13 cellular contexts compared by ENCODE assay signal in the genomic region with DNA sequence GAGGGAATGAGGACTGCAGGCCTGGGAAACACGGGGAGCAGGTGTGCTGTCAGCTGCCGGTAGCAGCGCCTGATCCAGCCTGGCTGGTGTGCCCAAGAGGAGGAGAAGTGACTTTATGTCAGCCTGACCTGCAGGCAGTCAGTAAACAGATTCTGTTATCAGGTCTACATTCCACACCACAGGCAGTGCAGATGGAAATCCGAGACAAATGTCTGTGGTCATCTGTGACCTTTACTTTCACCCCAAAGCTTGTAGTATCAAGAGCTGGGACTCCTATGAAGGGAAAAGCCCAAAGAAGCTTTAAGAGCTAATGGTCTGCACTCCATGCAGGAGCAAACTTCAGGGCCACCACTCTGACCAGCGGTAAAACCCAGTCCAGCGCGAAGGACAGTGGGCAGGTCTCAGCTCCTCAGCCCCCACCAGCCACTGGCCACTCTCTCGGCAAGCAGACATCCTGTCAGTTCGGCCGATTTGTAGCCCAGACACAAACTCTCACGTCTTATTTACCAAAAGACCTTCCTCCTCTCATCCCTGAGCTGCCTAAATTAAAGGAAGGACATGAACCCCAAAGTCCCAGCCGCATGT. TPM values are rescaled to one million over a fixed set of nuclear protein-coding genes. Genes with fewer than 3 reads are reported as not detected.
DNase-seq lines count a peak whose midpoint lies in the region; ATAC-seq, FAIRE-seq and TF ChIP-seq lines count a peak whose summit lies in the region.
"Had no signal": no experiment of that assay in that cellular context is flagged by ENCODE, and none has a peak within 500 bp of the region (broad histone marks: within the 10 kb centered on the region; RNA-seq: fewer than 3 reads in every experiment).

No MANE protein-coding gene starts in this region.

- peaks cover 21% of the 10 kb centered on the region for H3K36me3 Mint-ChIP-seq in CD4-positive, CD25-positive, alpha-beta regulatory T cell
- H3K36me3 Mint-ChIP-seq in nephron (ENCODE audit: low read depth): peaks cover 8% of the 10 kb centered on the region
- peaks cover 0 to 28% (median 3%) of the 10 kb centered on the region in 3 donors for H3K36me3 Mint-ChIP-seq in CD8-positive, alpha-beta memory T cell

- no peak overlapping the region for H3K18ac ChIP-seq in H1 (ENCODE audit: extremely low read depth, low read length)

- no peak overlapping the region for H3K9ac ChIP-seq in H1 (replicated peaks in 1 of 4; ENCODE audit: extremely low read depth in 1 of 4, low read depth in 3 of 4, low read length in 3 of 4)

- TF ChIP-seq CTCF in H1 (IDR thresholded peaks at IDR 0.05; ENCODE audit: control extremely low read depth in 1 of 3, insufficient read depth in 1 of 3, low read depth in 1 of 3, low read length in 3 of 3) (no peak), nephron (IDR thresholded peaks at IDR 0.05; ENCODE audit: unreplicated experiment in 3 of 3) (no peak)

- CTCF ChIA-PET in H1 (lab: Charles Lee; ENCODE audit: partially characterized antibody): interaction anchor here (0.9 to 3.6 kb wide), 4 partner anchors 10 to 63 kb away, joined by 3 to 16 read pairs (median 4); no protein-coding TSS in a partner anchor
- CTCF ChIA-PET in CD8-positive, alpha-beta memory T cell (lab: Charles Lee): no interaction called here

- no peak overlapping the region for H3K4ac ChIP-seq in H1 (replicated peaks; ENCODE audit: insufficient read length, low read depth, low read length)

- no peaks in the 10 kb centered on the region for H3K27me3 Mint-ChIP-seq in CD4-positive, CD25-positive, alpha-beta regulatory T cell
- H3K27me3 Mint-ChIP-seq in nephron (ENCODE audit: low read depth): no peaks in the 10 kb centered on the region
- H3K27me3 Mint-ChIP-seq in CD8-positive, alpha-beta memory T cell: no peaks in the 10 kb centered on the region

- H4K5ac ChIP-seq in H1 (ENCODE audit: insufficient read length, low read depth, low read length): no peak overlapping the region

- ATAC-seq in CD4-positive, CD25-positive, alpha-beta regulatory T cell (ENCODE audit: low read depth in 2 of 2): no peak

- no peak overlapping the region for H2BK120ac ChIP-seq in H1 (replicated peaks; ENCODE audit: low read depth, low read length)

- no peaks in the 10 kb centered on the region for H3K36me3 ChIP-seq in CD4-positive, CD25-positive, alpha-beta regulatory T cell (ENCODE audit: control insufficient read depth, insufficient read depth, low read length)
- H3K36me3 ChIP-seq in H1 (ENCODE audit: control insufficient read depth in 2 of 4, insufficient read depth in 4 of 4, low read length in 3 of 4): no peaks in the 10 kb centered on the region
- H3K36me3 ChIP-seq in CD8-positive, alpha-beta memory T cell (ENCODE audit: insufficient read depth, low read length): no peaks in the 10 kb centered on the region
- H3K36me3 ChIP-seq: BE2C had no signal

- H3K56ac ChIP-seq in H1 (replicated peaks; ENCODE audit: insufficient read length, low read depth, low read length): no peak overlapping the region

- peak overlapping the region; percentile 45; the same call in 1 of the 2 replicates for H2BK5ac ChIP-seq in H1 (ENCODE audit: low read depth, low read length)

- no peaks in the 10 kb centered on the region for H3K23me2 ChIP-seq in H1 (ENCODE audit: low read depth, low read length)

- no peak for TF ChIP-seq RAD21 in H1 (IDR thresholded peaks at IDR 0.05 in 1 of 2, conservative IDR thresholded peaks at IDR 0.05 in 1 of 2; ENCODE audit: low read depth in 2 of 2, low read length in 2 of 2)

- H3K27ac ChIP-seq in CD4-positive, CD25-positive, alpha-beta regulatory T cell (ENCODE audit: insufficient read depth, low read length, poor library complexity, severe bottlenecking): no peak overlapping the region
- H3K27ac ChIP-seq in H1 (ENCODE audit: low read depth, low read length): no peak overlapping the region
- no peak overlapping the region for H3K27ac ChIP-seq in CD8-positive, alpha-beta memory T cell (ENCODE audit: low read depth, low read length)
- H3K27ac ChIP-seq: HL-60 had no signal

- H3K4me2 ChIP-seq in H1 (ENCODE audit: insufficient read depth in 1 of 2, low read depth in 2 of 2, low read length in 2 of 2): no peak overlapping the region

- no peak overlapping the region for H2BK15ac ChIP-seq in H1 (ENCODE audit: low read length)

- TF ChIP-seq EP300 in H1 (IDR thresholded peaks at IDR 0.05; ENCODE audit: borderline replicate concordance in 1 of 2, low read depth in 2 of 2, low read length in 2 of 2): no peak

- no peaks in the 10 kb centered on the region for H3K27me3 ChIP-seq in CD4-positive, CD25-positive, alpha-beta regulatory T cell (ENCODE audit: control insufficient read depth, insufficient read depth, low read length)
- H3K27me3 ChIP-seq in H1 (replicated peaks in 1 of 4; ENCODE audit: control insufficient read depth in 3 of 4, extremely low read depth in 1 of 4, insufficient read depth in 3 of 4, low read length in 3 of 4): no peaks in the 10 kb centered on the region
- no peaks in the 10 kb centered on the region for H3K27me3 ChIP-seq in CD8-positive, alpha-beta memory T cell (ENCODE audit: insufficient read depth, low read length, poor library complexity, severe bottlenecking)
- H3K27me3 ChIP-seq: BE2C had no signal

- H4K91ac ChIP-seq in H1 (replicated peaks; ENCODE audit: insufficient read length, low read length): no peak overlapping the region

- no peak overlapping the region for H2AFZ ChIP-seq in H1 (ENCODE audit: low read length)

- 91% methylated on average over 12 of the region's 12 CpGs; no CpG with 5 or more reads in 1 of the 2 experiments for WGBS in H1 (ENCODE audit: extremely low coverage in 1 of 2, insufficient coverage in 1 of 2, insufficient read length in 1 of 2, insufficient replicate concordance in 2 of 2, low coverage in 1 of 2, low lambda C conversion rate in 2 of 2, missing lambda C conversion rate in 1 of 2), 2 experiments

- no peak overlapping the region for H2BK20ac ChIP-seq in H1 (ENCODE audit: low read length)

- H3K4me1 Mint-ChIP-seq in CD4-positive, CD25-positive, alpha-beta regulatory T cell: peaks cover 7 to 79% (median 42%) of the 10 kb centered on the region in 4 donors
- peaks cover 49% of the 10 kb centered on the region for H3K4me1 Mint-ChIP-seq in nephron
- peaks cover 45 to 85% (median 63%) of the 10 kb centered on the region in 3 donors for H3K4me1 Mint-ChIP-seq in CD8-positive, alpha-beta memory T cell

- peak overlapping the region in 2 of 3 donors; percentile 27 to 48 for H3K27ac Mint-ChIP-seq in CD4-positive, CD25-positive, alpha-beta regulatory T cell
- H3K27ac Mint-ChIP-seq in nephron: peak overlapping the region in 2 of 3 experiments; percentile 8 to 10
- peak overlapping the region in 3 of 8 donors; percentile 15 to 85 (median 61) for H3K27ac Mint-ChIP-seq in CD8-positive, alpha-beta memory T cell

- H3K4me3 Mint-ChIP-seq in CD4-positive, CD25-positive, alpha-beta regulatory T cell: no peak overlapping the region
- H3K4me3 Mint-ChIP-seq in nephron: no peak overlapping the region
- no peak overlapping the region for H3K4me3 Mint-ChIP-seq in CD8-positive, alpha-beta memory T cell

- no peak overlapping the region for H3K4me3 ChIP-seq in CD4-positive, CD25-positive, alpha-beta regulatory T cell (ENCODE audit: low read depth, low read length)
- H3K4me3 ChIP-seq in H1 (ENCODE audit: extremely low read depth in 1 of 4, insufficient read depth in 2 of 4, low read depth in 3 of 4, low read length in 4 of 4): no peak overlapping the region
- H3K4me3 ChIP-seq in CD8-positive, alpha-beta memory T cell (ENCODE audit: low read length): no peak overlapping the region
- H3K4me3 ChIP-seq: lung had no signal

- peaks cover 41% of the 10 kb centered on the region for H3K79me1 ChIP-seq in H1 (ENCODE audit: low read depth, low read length)

- H4K20me1 ChIP-seq in H1 (replicated peaks in 1 of 2; ENCODE audit: control insufficient read depth in 1 of 2, insufficient read depth in 2 of 2, low read length in 2 of 2): peaks cover 18 to 28% of the 10 kb centered on the region in 2 experiments

- no peak for TF ChIP-seq POLR2A in H1 (IDR thresholded peaks at IDR 0.05; ENCODE audit: control extremely low read depth in 1 of 2, low read depth in 2 of 2, low read length in 2 of 2)

- no peak overlapping the region for H3K23ac ChIP-seq in H1 (ENCODE audit: insufficient read length)

- no peak overlapping the region for H2BK12ac ChIP-seq in H1 (ENCODE audit: low read depth, low read length)

- H3K4me1 ChIP-seq in CD4-positive, CD25-positive, alpha-beta regulatory T cell (ENCODE audit: control insufficient read depth, insufficient read depth, low read length, poor library complexity, severe bottlenecking): no peaks in the 10 kb centered on the region
- peaks cover 0 to 6% (median 0%) of the 10 kb centered on the region in 4 experiments; a peak in 3 of 7 replicates for H3K4me1 ChIP-seq in H1 (replicated peaks in 1 of 4; ENCODE audit: control insufficient read depth in 3 of 4, insufficient read depth in 4 of 4, low read length in 3 of 4)
- H3K4me1 ChIP-seq in CD8-positive, alpha-beta memory T cell (ENCODE audit: insufficient read depth, low read length): peaks cover 15% of the 10 kb centered on the region

- POLR2A ChIA-PET in H1 (lab: Charles Lee; ENCODE audit: partially characterized antibody): interaction anchor here (0.6 to 1.3 kb wide), 4 partner anchors 10 to 196 kb away, joined by 3 read pairs; a partner anchor contains a TSS
- POLR2A ChIA-PET in CD8-positive, alpha-beta memory T cell (lab: Charles Lee): interaction anchor here (0.6 to 0.7 kb wide), 2 partner anchors 11 to 82 kb away, joined by 3 to 4 read pairs; no protein-coding TSS in a partner anchor

- FAIRE-seq in H1 (lab: Jason Lieb, UNC): no peak
- FAIRE-seq: TTC549 had no signal

- H2AK5ac ChIP-seq in H1 (ENCODE audit: low read depth, low read length): no peak overlapping the region; the same call in 1 of the 2 replicates

- H3K14ac ChIP-seq in H1 (ENCODE audit: insufficient read length): no peak overlapping the region

- peak overlapping the region; percentile 38; the same call in 1 of the 2 replicates for H4K8ac ChIP-seq in H1 (ENCODE audit: extremely low read depth, insufficient read depth, low read length)

- peaks cover 13 to 94% of the 10 kb centered on the region in 2 experiments for H3K79me2 ChIP-seq in H1 (ENCODE audit: control insufficient read depth in 1 of 2, insufficient read depth in 2 of 2, low read length in 2 of 2)

- H3K9me3 Mint-ChIP-seq in CD4-positive, CD25-positive, alpha-beta regulatory T cell: no peaks in the 10 kb centered on the region
- no peaks in the 10 kb centered on the region for H3K9me3 Mint-ChIP-seq in nephron
- no peaks in the 10 kb centered on the region for H3K9me3 Mint-ChIP-seq in CD8-positive, alpha-beta memory T cell

- no peak for DNase-seq in CD4-positive, CD25-positive, alpha-beta regulatory T cell
- DNase-seq in OCI-M1 (lab: John Stamatoyannopoulos, UW) (peak; percentile 75), H1 (ENCODE audit: low read depth in 1 of 2, low spot score in 2 of 2) (no peak), NCI-H524 (lab: John Stamatoyannopoulos, UW) (no peak), GM19238 (ENCODE audit: insufficient read length, low spot score) (no peak)
- no peak for DNase-seq in CD8-positive, alpha-beta memory T cell
- DNase-seq in stimulated activated CD4-positive, alpha-beta T cell treated with anti-CD3 and anti-CD28 coated beads, Interleukin-12 subunit alpha, Interleukin-12 subunit beta, amount 100 ng/mL, for 4 hours: no peak
- DNase-seq: BE2C, NCI-H1417 treated with DMSO at 0.1 percent for 48 hours had no signal

- H3K9me3 ChIP-seq in CD4-positive, CD25-positive, alpha-beta regulatory T cell (ENCODE audit: control insufficient read depth in 2 of 2, low read length in 2 of 2): no peaks in the 10 kb centered on the region
- no peaks in the 10 kb centered on the region for H3K9me3 ChIP-seq in H1 (ENCODE audit: insufficient read depth in 2 of 2, low read depth in 1 of 2, low read length in 1 of 2)
- H3K9me3 ChIP-seq in CD8-positive, alpha-beta memory T cell (ENCODE audit: low read length): no peaks in the 10 kb centered on the region
- H3K9me3 ChIP-seq: BE2C had no signal

RNA-seq across cellular contexts. Expression of a gene that starts 7.7 kb away (rescaled TPM):
- total RNA-seq in CD4-positive, CD25-positive, alpha-beta regulatory T cell: 47.8 TPM
- polyA plus RNA-seq in CD4-positive, CD25-positive, alpha-beta regulatory T cell: 1 to 10 TPM; 8.5 to 9.1 (median 8.8) TPM
- 36.6 and 37.2 TPM in 2 replicates for total RNA-seq in H1 (2021; fragmentation: NEBNext Ultra II Directional; extraction: Animal tissue kit (Norgen Biotek cat#: 25700))
- 17.6 and 22.4 TPM in 2 replicates for polyA plus RNA-seq in H1 (2011; rRNA removed)
- polyA plus RNA-seq in H1 (2011; cell fraction: cytosol; rRNA removed): 15.2 TPM
- 31.3 TPM for polyA plus RNA-seq in H1 (2011; cell fraction: nucleus; rRNA removed)
- polyA plus RNA-seq in H1 (2012, experiment 1 of 2): 29.7 to 35.7 TPM (median 31.8 TPM) in 4 replicates
- 13.3 TPM for polyA plus RNA-seq in H1 (2012, experiment 2 of 2)
- 18.0 TPM for polyA plus RNA-seq in H1 (2013, experiment 1 of 2)
- 17.5 TPM for polyA plus RNA-seq in H1 (2013, experiment 2 of 2)
- 19.7 and 27.4 TPM in 2 replicates for polyA minus RNA-seq in H1 (2011; rRNA and poly(A)+ RNA removed)
- polyA minus RNA-seq in H1 (2011; cell fraction: cytosol; rRNA and poly(A)+ RNA removed): 28.3 TPM
- 32.3 TPM for polyA minus RNA-seq in H1 (2011; cell fraction: nucleus; rRNA and poly(A)+ RNA removed)
- 10 to 100 TPM; 31.7 to 34.7 TPM for total RNA-seq in CD8-positive, alpha-beta memory T cell
- polyA plus RNA-seq in CD8-positive, alpha-beta memory T cell: 12.1 TPM

RNA-seq across cellular contexts. Expression of a gene that starts 31.9 kb away (rescaled TPM):
- not detected for total RNA-seq in CD4-positive, CD25-positive, alpha-beta regulatory T cell
- not detected for polyA plus RNA-seq in CD4-positive, CD25-positive, alpha-beta regulatory T cell
- total RNA-seq in H1 (2021; fragmentation: NEBNext Ultra II Directional; extraction: Animal tissue kit (Norgen Biotek cat#: 25700)): 0.32 and 0.33 TPM in 2 replicates
- 0.11 TPM in 1 of 2 replicates, not detected in the other for polyA plus RNA-seq in H1 (2011; rRNA removed)
- 0.30 TPM for polyA plus RNA-seq in H1 (2011; cell fraction: cytosol; rRNA removed)
- polyA plus RNA-seq in H1 (2011; cell fraction: nucleus; rRNA removed): 0.17 TPM
- 0.19 to 0.40 TPM (median 0.35 TPM) in 4 replicates for polyA plus RNA-seq in H1 (2012, experiment 1 of 2)
- 0.37 TPM for polyA plus RNA-seq in H1 (2012, experiment 2 of 2)
- polyA plus RNA-seq in H1 (2013, experiment 1 of 2): 0.55 TPM
- 0.64 TPM for polyA plus RNA-seq in H1 (2013, experiment 2 of 2)
- 0.44 TPM in 1 of 2 replicates, not detected in the other for polyA minus RNA-seq in H1 (2011; rRNA and poly(A)+ RNA removed)
- polyA minus RNA-seq in H1 (2011; cell fraction: cytosol; rRNA and poly(A)+ RNA removed): not detected
- polyA minus RNA-seq in H1 (2011; cell fraction: nucleus; rRNA and poly(A)+ RNA removed): not detected
- total RNA-seq in CD8-positive, alpha-beta memory T cell: not detected
- not detected for polyA plus RNA-seq in CD8-positive, alpha-beta memory T cell
- total RNA-seq: lung had no signal

RNA-seq across cellular contexts. Expression of a gene that starts 32.1 kb away (rescaled TPM):
- total RNA-seq in CD4-positive, CD25-positive, alpha-beta regulatory T cell: 1.9 TPM
- 1 to 10 TPM in 2 of 4 donors, under 1 TPM in 1, not detected in 1; 0.76 to 1.6 (median 1.5) TPM for polyA plus RNA-seq in CD4-positive, CD25-positive, alpha-beta regulatory T cell
- 4.2 and 4.5 TPM in 2 replicates for total RNA-seq in H1 (2021; fragmentation: NEBNext Ultra II Directional; extraction: Animal tissue kit (Norgen Biotek cat#: 25700))
- polyA plus RNA-seq in H1 (2011; rRNA removed): 2.1 and 2.8 TPM in 2 replicates
- 3.1 TPM for polyA plus RNA-seq in H1 (2011; cell fraction: cytosol; rRNA removed)
- 4.2 TPM for polyA plus RNA-seq in H1 (2011; cell fraction: nucleus; rRNA removed)
- 3.6 to 5.5 TPM (median 4.1 TPM) in 4 replicates for polyA plus RNA-seq in H1 (2012, experiment 1 of 2)
- 1.7 TPM for polyA plus RNA-seq in H1 (2012, experiment 2 of 2)
- 3.3 TPM for polyA plus RNA-seq in H1 (2013, experiment 1 of 2)
- polyA plus RNA-seq in H1 (2013, experiment 2 of 2): 2.9 TPM
- 1.9 TPM in 2 replicates for polyA minus RNA-seq in H1 (2011; rRNA and poly(A)+ RNA removed)
- 2.9 TPM for polyA minus RNA-seq in H1 (2011; cell fraction: cytosol; rRNA and poly(A)+ RNA removed)
- polyA minus RNA-seq in H1 (2011; cell fraction: nucleus; rRNA and poly(A)+ RNA removed): 4.1 TPM
- total RNA-seq in CD8-positive, alpha-beta memory T cell: 1 to 10 TPM; 5.1 to 5.4 TPM
- polyA plus RNA-seq in CD8-positive, alpha-beta memory T cell: 1.3 TPM
